In genomic region chr20:23331951-23332350, GRCh38 we compare ENCODE assay signal across 2 cellular contexts.
TF ChIP-seq lines count a peak whose summit lies in the region.

No MANE protein-coding gene starts in this region.

TF ChIP-seq in GM12878, 131 proteins besides CTCF, POLR2A, EP300 and RAD21:
- TF ChIP-seq BHLHE40 (IDR thresholded peaks at IDR 0.05; ENCODE audit: borderline replicate concordance in 1 of 2, low read depth in 2 of 2, low read length in 1 of 2) (peak; percentile 7 to 21; a peak in 1 of 4 replicates), HDAC6 (IDR thresholded peaks at IDR 0.05; ENCODE audit: unreplicated experiment) (no peak)
- TF ChIP-seq, protein P1, sequence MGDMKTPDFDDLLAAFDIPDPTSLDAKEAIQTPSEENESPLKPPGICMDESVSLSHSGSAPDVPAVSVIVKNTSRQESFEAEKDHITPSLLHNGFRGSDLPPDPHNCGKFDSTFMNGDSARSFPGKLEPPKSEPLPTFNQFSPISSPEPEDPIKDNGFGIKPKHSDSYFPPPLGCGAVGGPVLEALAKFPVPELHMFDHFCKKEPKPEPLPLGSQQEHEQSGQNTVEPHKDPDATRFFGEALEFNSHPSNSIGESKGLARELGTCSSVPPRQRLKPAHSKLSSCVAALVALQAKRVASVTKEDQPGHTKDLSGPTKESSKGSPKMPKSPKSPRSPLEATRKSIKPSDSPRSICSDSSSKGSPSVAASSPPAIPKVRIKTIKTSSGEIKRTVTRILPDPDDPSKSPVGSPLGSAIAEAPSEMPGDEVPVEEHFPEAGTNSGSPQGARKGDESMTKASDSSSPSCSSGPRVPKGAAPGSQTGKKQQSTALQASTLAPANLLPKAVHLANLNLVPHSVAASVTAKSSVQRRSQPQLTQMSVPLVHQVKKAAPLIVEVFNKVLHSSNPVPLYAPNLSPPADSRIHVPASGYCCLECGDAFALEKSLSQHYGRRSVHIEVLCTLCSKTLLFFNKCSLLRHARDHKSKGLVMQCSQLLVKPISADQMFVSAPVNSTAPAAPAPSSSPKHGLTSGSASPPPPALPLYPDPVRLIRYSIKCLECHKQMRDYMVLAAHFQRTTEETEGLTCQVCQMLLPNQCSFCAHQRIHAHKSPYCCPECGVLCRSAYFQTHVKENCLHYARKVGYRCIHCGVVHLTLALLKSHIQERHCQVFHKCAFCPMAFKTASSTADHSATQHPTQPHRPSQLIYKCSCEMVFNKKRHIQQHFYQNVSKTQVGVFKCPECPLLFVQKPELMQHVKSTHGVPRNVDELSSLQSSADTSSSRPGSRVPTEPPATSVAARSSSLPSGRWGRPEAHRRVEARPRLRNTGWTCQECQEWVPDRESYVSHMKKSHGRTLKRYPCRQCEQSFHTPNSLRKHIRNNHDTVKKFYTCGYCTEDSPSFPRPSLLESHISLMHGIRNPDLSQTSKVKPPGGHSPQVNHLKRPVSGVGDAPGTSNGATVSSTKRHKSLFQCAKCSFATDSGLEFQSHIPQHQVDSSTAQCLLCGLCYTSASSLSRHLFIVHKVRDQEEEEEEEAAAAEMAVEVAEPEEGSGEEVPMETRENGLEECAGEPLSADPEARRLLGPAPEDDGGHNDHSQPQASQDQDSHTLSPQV (IDR thresholded peaks at IDR 0.05): no peak
TF ChIP-seq in GM12878: peak in this region for 1.

TF ChIP-seq in HepG2, 621 proteins besides CTCF, POLR2A, EP300 and RAD21:
- TF ChIP-seq, protein P2, sequence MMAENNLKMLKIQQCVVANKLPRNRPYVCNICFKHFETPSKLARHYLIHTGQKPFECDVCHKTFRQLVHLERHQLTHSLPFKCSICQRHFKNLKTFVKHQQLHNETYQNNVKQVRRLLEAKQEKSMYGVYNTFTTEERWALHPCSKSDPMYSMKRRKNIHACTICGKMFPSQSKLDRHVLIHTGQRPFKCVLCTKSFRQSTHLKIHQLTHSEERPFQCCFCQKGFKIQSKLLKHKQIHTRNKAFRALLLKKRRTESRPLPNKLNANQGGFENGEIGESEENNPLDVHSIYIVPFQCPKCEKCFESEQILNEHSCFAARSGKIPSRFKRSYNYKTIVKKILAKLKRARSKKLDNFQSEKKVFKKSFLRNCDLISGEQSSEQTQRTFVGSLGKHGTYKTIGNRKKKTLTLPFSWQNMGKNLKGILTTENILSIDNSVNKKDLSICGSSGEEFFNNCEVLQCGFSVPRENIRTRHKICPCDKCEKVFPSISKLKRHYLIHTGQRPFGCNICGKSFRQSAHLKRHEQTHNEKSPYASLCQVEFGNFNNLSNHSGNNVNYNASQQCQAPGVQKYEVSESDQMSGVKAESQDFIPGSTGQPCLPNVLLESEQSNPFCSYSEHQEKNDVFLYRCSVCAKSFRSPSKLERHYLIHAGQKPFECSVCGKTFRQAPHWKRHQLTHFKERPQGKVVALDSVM (CRISPR knock-in tag; IDR thresholded peaks at IDR 0.05): no peak
- no peak for TF ChIP-seq NCOA1 (CRISPR knock-in tag; IDR thresholded peaks at IDR 0.05)
- TF ChIP-seq GPBP1L1 (CRISPR knock-in tag; IDR thresholded peaks at IDR 0.05): no peak
- no peak for TF ChIP-seq ZBTB8A (CRISPR knock-in tag; IDR thresholded peaks at IDR 0.05; ENCODE audit: borderline replicate concordance, low read depth)
- no peak for TF ChIP-seq ZFP36 (IDR thresholded peaks at IDR 0.05; ENCODE audit: borderline replicate concordance, low read depth, low read length, partially characterized antibody)
- TF ChIP-seq ZNF232 (CRISPR knock-in tag; IDR thresholded peaks at IDR 0.05; ENCODE audit: borderline replicate concordance): no peak
- TF ChIP-seq, protein P3, sequence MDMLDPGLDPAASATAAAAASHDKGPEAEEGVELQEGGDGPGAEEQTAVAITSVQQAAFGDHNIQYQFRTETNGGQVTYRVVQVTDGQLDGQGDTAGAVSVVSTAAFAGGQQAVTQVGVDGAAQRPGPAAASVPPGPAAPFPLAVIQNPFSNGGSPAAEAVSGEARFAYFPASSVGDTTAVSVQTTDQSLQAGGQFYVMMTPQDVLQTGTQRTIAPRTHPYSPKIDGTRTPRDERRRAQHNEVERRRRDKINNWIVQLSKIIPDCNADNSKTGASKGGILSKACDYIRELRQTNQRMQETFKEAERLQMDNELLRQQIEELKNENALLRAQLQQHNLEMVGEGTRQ (IDR thresholded peaks at IDR 0.05; ENCODE audit: low read depth, low read length): no peak
- TF ChIP-seq, protein P3 (CRISPR knock-in tag; IDR thresholded peaks at IDR 0.05; ENCODE audit: borderline replicate concordance): no peak
- no peak for TF ChIP-seq SOX5 (CRISPR knock-in tag; IDR thresholded peaks at IDR 0.05; ENCODE audit: borderline replicate concordance)
- TF ChIP-seq ZC3H4 (CRISPR knock-in tag; IDR thresholded peaks at IDR 0.05; ENCODE audit: borderline replicate concordance): no peak
- TF ChIP-seq ZSCAN30 (CRISPR knock-in tag; IDR thresholded peaks at IDR 0.05): no peak
- no peak for TF ChIP-seq MYC (CRISPR knock-in tag; IDR thresholded peaks at IDR 0.05; ENCODE audit: borderline replicate concordance)
- no peak for TF ChIP-seq ZNF468 (CRISPR knock-in tag; IDR thresholded peaks at IDR 0.05)
- no peak for TF ChIP-seq ZNF484 (CRISPR knock-in tag; IDR thresholded peaks at IDR 0.05; ENCODE audit: borderline replicate concordance, low read depth)
- TF ChIP-seq RFX1 (IDR thresholded peaks at IDR 0.05): no peak
- TF ChIP-seq ZNF101 (CRISPR knock-in tag; IDR thresholded peaks at IDR 0.05; ENCODE audit: borderline replicate concordance, low read depth): no peak
- no peak for TF ChIP-seq ZNF878 (CRISPR knock-in tag; IDR thresholded peaks at IDR 0.05)
- TF ChIP-seq GTF3A (CRISPR knock-in tag; conservative IDR thresholded peaks at IDR 0.05): no peak
